Comparison of ENCODE assay signal across 1 cellular context in genomic region chr17:60601443-60602384, GRCh38.
A peak's percentile ranks its signal among the peaks of the same experiment; 100 is the strongest.
TF ChIP-seq lines count a peak whose summit lies in the region.

No MANE protein-coding gene starts in this region.

TF ChIP-seq in HepG2, 621 proteins besides CTCF, POLR2A, EP300 and RAD21 (continued from another document and continues in another):
- TF ChIP-seq ZNF407 (CRISPR knock-in tag; IDR thresholded peaks at IDR 0.05; ENCODE audit: not compliant biosample characterization) (no peak), SRY (CRISPR knock-in tag; IDR thresholded peaks at IDR 0.05) (no peak), ZBTB3 (CRISPR knock-in tag; IDR thresholded peaks at IDR 0.05; ENCODE audit: borderline replicate concordance, low read depth) (no peak), ZNF34 (CRISPR knock-in tag; IDR thresholded peaks at IDR 0.05; ENCODE audit: borderline replicate concordance) (no peak), ZNF724P (CRISPR knock-in tag; IDR thresholded peaks at IDR 0.05; ENCODE audit: borderline replicate concordance) (no peak), ATF6 (CRISPR knock-in tag; conservative IDR thresholded peaks at IDR 0.05) (no peak; the same call in 1 of the 2 replicates), HOXA3 (CRISPR knock-in tag; IDR thresholded peaks at IDR 0.05) (no peak; the same call in 1 of the 2 replicates), HNRNPLL (IDR thresholded peaks at IDR 0.05; ENCODE audit: low read depth, low read length, poor library complexity, severe bottlenecking) (no peak), CBX1 (IDR thresholded peaks at IDR 0.05; ENCODE audit: low read depth) (no peak), PLRG1 (conservative IDR thresholded peaks at IDR 0.05) (no peak), ZNF773 (CRISPR knock-in tag; IDR thresholded peaks at IDR 0.05; ENCODE audit: borderline replicate concordance) (no peak), ZNF589 (CRISPR knock-in tag; conservative IDR thresholded peaks at IDR 0.05) (no peak), ZNF142 (CRISPR knock-in tag; IDR thresholded peaks at IDR 0.05) (no peak), ZNF720 (CRISPR knock-in tag; IDR thresholded peaks at IDR 0.05) (no peak), PHF5A (CRISPR knock-in tag; IDR thresholded peaks at IDR 0.05; ENCODE audit: low read depth, unreplicated experiment) (peak; percentile 35), SP140L (CRISPR knock-in tag; IDR thresholded peaks at IDR 0.05; ENCODE audit: borderline replicate concordance) (no peak), THAP9 (CRISPR knock-in tag; IDR thresholded peaks at IDR 0.05; ENCODE audit: borderline replicate concordance) (no peak), HBP1 (CRISPR knock-in tag; IDR thresholded peaks at IDR 0.05; ENCODE audit: low read depth) (peak; percentile 81; the same call in 1 of the 2 replicates), ZNF879 (CRISPR knock-in tag; IDR thresholded peaks at IDR 0.05) (no peak), RFXAP (CRISPR knock-in tag; IDR thresholded peaks at IDR 0.05; ENCODE audit: borderline replicate concordance) (no peak), ZNF274 (CRISPR knock-in tag; IDR thresholded peaks at IDR 0.05) (no peak), DMTF1 (CRISPR knock-in tag; IDR thresholded peaks at IDR 0.05) (no peak), BHLHE40 (IDR thresholded peaks at IDR 0.05; ENCODE audit: low read length) (no peak), CREB1 (IDR thresholded peaks at IDR 0.05) (no peak), CREB1 (CRISPR knock-in tag; IDR thresholded peaks at IDR 0.05) (no peak; the same call in 1 of the 2 replicates), ZNF251 (CRISPR knock-in tag; IDR thresholded peaks at IDR 0.05) (no peak), KLF16 (CRISPR knock-in tag; IDR thresholded peaks at IDR 0.05) (peak in 1 of 2 experiments; percentile 64; a peak in 2 of 4 replicates), ZNF367 (CRISPR knock-in tag; IDR thresholded peaks at IDR 0.05; ENCODE audit: borderline replicate concordance) (no peak), SCMH1 (CRISPR knock-in tag; IDR thresholded peaks at IDR 0.05; ENCODE audit: borderline replicate concordance) (no peak), RFX3 (CRISPR knock-in tag; IDR thresholded peaks at IDR 0.05) (no peak), ZNF350 (CRISPR knock-in tag; IDR thresholded peaks at IDR 0.05; ENCODE audit: borderline replicate concordance, low read depth) (no peak), NFATC3 (CRISPR knock-in tag; IDR thresholded peaks at IDR 0.05) (no peak)
